In the genomic region with DNA sequence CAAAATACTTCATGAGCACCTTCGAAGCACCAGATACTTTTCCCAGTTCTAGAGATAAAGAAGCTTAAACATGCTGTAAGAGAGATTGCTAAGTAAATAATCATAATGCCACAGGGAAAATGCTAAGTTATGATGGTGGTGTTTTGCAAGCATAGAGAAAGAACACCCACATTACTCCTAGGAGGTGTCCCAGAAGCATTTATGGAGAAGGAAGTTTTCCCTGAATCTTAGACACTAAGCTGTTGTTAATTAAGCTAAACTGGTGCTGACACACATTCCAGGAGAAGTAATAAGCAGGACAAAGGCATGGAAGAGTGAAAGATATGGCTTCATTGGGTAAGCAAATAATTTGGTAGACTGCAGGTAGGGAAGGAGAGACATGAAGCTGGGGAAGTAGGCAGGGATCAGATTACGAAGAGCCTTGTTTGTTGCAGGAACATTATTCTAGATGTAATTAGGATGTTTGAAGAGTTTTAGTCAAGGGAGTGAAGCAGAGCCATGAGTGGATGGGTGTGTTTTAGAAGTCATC, we compare ENCODE assay signal across 19 cellular contexts. TPM values are rescaled to one million over a fixed set of nuclear protein-coding genes. Genes with fewer than 3 reads are reported as not detected.
DNase-seq lines count a peak whose midpoint lies in the region; ATAC-seq and TF ChIP-seq lines count a peak whose summit lies in the region.
"Had no signal": no experiment of that assay in that cellular context is flagged by ENCODE, and none has a peak within 500 bp of the region (broad histone marks: within the 10 kb centered on the region; RNA-seq: fewer than 3 reads in every experiment).

No MANE protein-coding gene starts in this region.

- H3K9me3 Mint-ChIP-seq in WTC11, result no peaks in the 10 kb centered on the region
- H3K9me3 Mint-ChIP-seq: T-cell had no signal

- H4K8ac ChIP-seq in mesendoderm (ENCODE audit: low read depth, low read length), result no peak overlapping the region

- POLR2A ChIA-PET in HEK293 (lab: Yijun Ruan, JAX), result no interaction called here
- POLR2A ChIA-PET in WTC11 (lab: Charles Lee), result no interaction called here

- 0 out of 2 replicates have a peak, but pooled peaks have one; percentile 34 for ATAC-seq in WTC11
- ATAC-seq in activated CD4-positive, CD25-positive, alpha-beta regulatory T cell treated with anti-CD3 and anti-CD28 coated beads, Interleukin-2, amount 50 U/mL, for 24 hours, result no peak
- ATAC-seq: GM12878, T-cell had no signal

- H3K36me3 ChIP-seq in HEK293 (ENCODE audit: control insufficient read depth in 2 of 2, insufficient read depth in 1 of 2, low read length in 2 of 2) (no peaks in the 10 kb centered on the region), mesendoderm (ENCODE audit: control insufficient read depth, insufficient read depth, low read length) (no peaks in the 10 kb centered on the region), left ventricle myocardium inferior (no peaks in the 10 kb centered on the region), stomach (no peaks in the 10 kb centered on the region)
- H3K36me3 ChIP-seq: HAP-1 had no signal

- no peak for TF ChIP-seq CTCF in HEK293 (tag by site-specific recombination; IDR thresholded peaks at IDR 0.05)
- TF ChIP-seq CTCF in WTC11 (IDR thresholded peaks at IDR 0.05), result no peak
- TF ChIP-seq CTCF in left ventricle myocardium inferior (IDR thresholded peaks at IDR 0.05; ENCODE audit: borderline replicate concordance), result no peak
- no peak for TF ChIP-seq CTCF in stomach (IDR thresholded peaks at IDR 0.05)

- no peaks in the 10 kb centered on the region for H3K79me2 ChIP-seq in mesendoderm (ENCODE audit: control insufficient read depth, insufficient read depth, low read length)

- no peaks in the 10 kb centered on the region for H3K27me3 Mint-ChIP-seq in WTC11 (ENCODE audit: low read depth)

- H3K4me2 ChIP-seq in mesendoderm (ENCODE audit: low read length), result no peak overlapping the region
- H3K4me2 ChIP-seq: SK-N-SH had no signal

- H3K79me1 ChIP-seq in mesendoderm (ENCODE audit: low read length), result no peaks in the 10 kb centered on the region

- no CpG with 5 or more reads among the region's 2 CpGs for WGBS in mesendoderm (ENCODE audit: extremely low coverage, insufficient coverage, low lambda C conversion rate)
- WGBS in stomach, 5 donors, result 44 to 61% (median 58%) methylated on average over 2 of the region's 2 CpGs

- H3K56ac ChIP-seq in mesendoderm (ENCODE audit: low read length), result no peak overlapping the region

- no peak overlapping the region for H3K27ac ChIP-seq in HEK293 (ENCODE audit: extremely low read depth, low read depth, low read length)
- no peak overlapping the region for H3K27ac ChIP-seq in mesendoderm (ENCODE audit: low read depth, low read length)
- H3K27ac ChIP-seq in left ventricle myocardium inferior (replicated peaks), result no peak overlapping the region
- H3K27ac ChIP-seq in stomach, result no peak overlapping the region

- CTCF ChIA-PET in HEK293 (lab: Yijun Ruan, JAX) (interaction anchor here (0.6 kb wide), 1 partner anchor 59 kb away, joined by 3 read pairs; no protein-coding TSS in a partner anchor), WTC11 (lab: Charles Lee) (interaction anchor here (1.0 kb wide), 1 partner anchor 19 kb away, joined by 3 read pairs; no protein-coding TSS in a partner anchor)

- no peak overlapping the region for H3K9ac ChIP-seq in mesendoderm (ENCODE audit: low read length)
- H3K9ac ChIP-seq: SK-N-SH had no signal

- H3K18ac ChIP-seq in mesendoderm (ENCODE audit: low read length), result no peak overlapping the region

- H3K4me1 ChIP-seq in HEK293 (ENCODE audit: control insufficient read depth, insufficient read depth, low read length) (no peaks in the 10 kb centered on the region), mesendoderm (ENCODE audit: control insufficient read depth, low read depth, low read length) (no peaks in the 10 kb centered on the region), left ventricle myocardium inferior (no peaks in the 10 kb centered on the region), stomach (no peaks in the 10 kb centered on the region)
- H3K4me1 ChIP-seq: HAP-1 had no signal

- H3K4ac ChIP-seq in mesendoderm (ENCODE audit: low read depth, low read length), result no peak overlapping the region

- no peak overlapping the region for H2BK5ac ChIP-seq in mesendoderm (ENCODE audit: low read length)

- H3K4me3 ChIP-seq in HEK293 (ENCODE audit: low read depth, low read length) (no peak overlapping the region), mesendoderm (ENCODE audit: low read length) (no peak overlapping the region), left ventricle myocardium inferior (no peak overlapping the region), stomach (no peak overlapping the region)
- H3K4me3 ChIP-seq: GM12878, HAP-1 had no signal

- intact Hi-C loops in left ventricle myocardium inferior (cut with micrococcal nuclease), result no loop called here
- intact Hi-C loops in stomach (cut with DNase I; ENCODE audit: low total_unique reads), result no loop called here

- no peak for TF ChIP-seq EP300 in stomach (IDR thresholded peaks at IDR 0.05)

- H3K9me3 ChIP-seq in HEK293 (ENCODE audit: control insufficient read depth, insufficient read depth, low read depth, low read length), result no peaks in the 10 kb centered on the region
- H3K9me3 ChIP-seq in left ventricle myocardium inferior (replicated peaks), result no peaks in the 10 kb centered on the region
- H3K9me3 ChIP-seq in stomach, result no peaks in the 10 kb centered on the region
- H3K9me3 ChIP-seq: HAP-1, SK-N-SH had no signal

- no peak overlapping the region for H2BK15ac ChIP-seq in mesendoderm (replicated peaks; ENCODE audit: low read depth)

- TF ChIP-seq POLR2A in stomach (IDR thresholded peaks at IDR 0.05), result no peak

- H2AK5ac ChIP-seq in mesendoderm (ENCODE audit: low read length), result no peak overlapping the region

- H4K5ac ChIP-seq in mesendoderm (ENCODE audit: low read length), result no peak overlapping the region

- H3K4me1 Mint-ChIP-seq in WTC11, result peaks cover 14% of the 10 kb centered on the region
- H3K4me1 Mint-ChIP-seq: T-cell had no signal

- H3K27me3 ChIP-seq in mesendoderm (ENCODE audit: insufficient read depth, low read length, poor library complexity) (no peaks in the 10 kb centered on the region), left ventricle myocardium inferior (ENCODE audit: low read depth) (peaks cover 4% of the 10 kb centered on the region), stomach (no peaks in the 10 kb centered on the region)

- H3K4me3 Mint-ChIP-seq in WTC11, result no peak overlapping the region
- H3K4me3 Mint-ChIP-seq: T-cell had no signal

- no peak overlapping the region for H3K23ac ChIP-seq in mesendoderm (ENCODE audit: low read length)

- H3K36me3 Mint-ChIP-seq in WTC11, result no peaks in the 10 kb centered on the region
- H3K36me3 Mint-ChIP-seq: T-cell had no signal

- peak overlapping the region; percentile 0; the same call in 1 of the 2 replicates for H3K27ac Mint-ChIP-seq in WTC11
- H3K27ac Mint-ChIP-seq: T-cell had no signal

- peak; percentile 19 to 27 for DNase-seq in NCI-H526 (lab: John Stamatoyannopoulos, UW)
- DNase-seq in NCI-H526 treated with DMSO at 0.1 percent for 48 hours (lab: John Stamatoyannopoulos, UW), result no peak
- no peak for DNase-seq in WTC11 (ENCODE audit: low spot score)
- DNase-seq in mesendoderm, result peak; percentile 6
- no peak for DNase-seq in left ventricle myocardium inferior
- no peak for DNase-seq in stomach
- DNase-seq: C1 segment of cervical spinal cord, DND-41, NCI-H1092, NCI-H187, NCI-H2227 treated with DMSO at 0.1 percent for 48 hours, NCI-H82, Right ventricle myocardium superior, SK-N-SH, T-cell had no signal

- H2BK120ac ChIP-seq in mesendoderm (ENCODE audit: low read depth, low read length), result no peak overlapping the region

TF ChIP-seq in HEK293, 187 proteins besides CTCF, POLR2A, EP300 and RAD21 (continues in another document):
- TF ChIP-seq ZNF654 (tag by site-specific recombination; IDR thresholded peaks at IDR 0.05; ENCODE audit: low read depth) (no peak), ZNF341 (tag by site-specific recombination; IDR thresholded peaks at IDR 0.05; ENCODE audit: low read depth) (no peak), ZNF211 (tag by site-specific recombination; IDR thresholded peaks at IDR 0.05; ENCODE audit: low read depth) (no peak), KLF10 (tag by site-specific recombination; IDR thresholded peaks at IDR 0.05) (no peak), ZNF2 (tag by site-specific recombination; IDR thresholded peaks at IDR 0.05) (no peak), ZNF155 (tag by site-specific recombination; IDR thresholded peaks at IDR 0.05) (no peak)
- TF ChIP-seq, protein P1, sequence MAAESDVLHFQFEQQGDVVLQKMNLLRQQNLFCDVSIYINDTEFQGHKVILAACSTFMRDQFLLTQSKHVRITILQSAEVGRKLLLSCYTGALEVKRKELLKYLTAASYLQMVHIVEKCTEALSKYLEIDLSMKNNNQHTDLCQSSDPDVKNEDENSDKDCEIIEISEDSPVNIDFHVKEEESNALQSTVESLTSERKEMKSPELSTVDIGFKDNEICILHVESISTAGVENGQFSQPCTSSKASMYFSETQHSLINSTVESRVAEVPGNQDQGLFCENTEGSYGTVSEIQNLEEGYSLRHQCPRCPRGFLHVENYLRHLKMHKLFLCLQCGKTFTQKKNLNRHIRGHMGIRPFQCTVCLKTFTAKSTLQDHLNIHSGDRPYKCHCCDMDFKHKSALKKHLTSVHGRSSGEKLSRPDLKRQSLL (tag by site-specific recombination; IDR thresholded peaks at IDR 0.05), result no peak

TF ChIP-seq in WTC11, 78 proteins besides CTCF, POLR2A, EP300 and RAD21 (continues in another document):
- TF ChIP-seq CREM (CRISPR knock-in tag; IDR thresholded peaks at IDR 0.05), result no peak
- TF ChIP-seq CREB1 (CRISPR knock-in tag; IDR thresholded peaks at IDR 0.05), result no peak
- TF ChIP-seq TEAD1 (CRISPR knock-in tag; IDR thresholded peaks at IDR 0.05), result no peak
- TF ChIP-seq, protein P2, sequence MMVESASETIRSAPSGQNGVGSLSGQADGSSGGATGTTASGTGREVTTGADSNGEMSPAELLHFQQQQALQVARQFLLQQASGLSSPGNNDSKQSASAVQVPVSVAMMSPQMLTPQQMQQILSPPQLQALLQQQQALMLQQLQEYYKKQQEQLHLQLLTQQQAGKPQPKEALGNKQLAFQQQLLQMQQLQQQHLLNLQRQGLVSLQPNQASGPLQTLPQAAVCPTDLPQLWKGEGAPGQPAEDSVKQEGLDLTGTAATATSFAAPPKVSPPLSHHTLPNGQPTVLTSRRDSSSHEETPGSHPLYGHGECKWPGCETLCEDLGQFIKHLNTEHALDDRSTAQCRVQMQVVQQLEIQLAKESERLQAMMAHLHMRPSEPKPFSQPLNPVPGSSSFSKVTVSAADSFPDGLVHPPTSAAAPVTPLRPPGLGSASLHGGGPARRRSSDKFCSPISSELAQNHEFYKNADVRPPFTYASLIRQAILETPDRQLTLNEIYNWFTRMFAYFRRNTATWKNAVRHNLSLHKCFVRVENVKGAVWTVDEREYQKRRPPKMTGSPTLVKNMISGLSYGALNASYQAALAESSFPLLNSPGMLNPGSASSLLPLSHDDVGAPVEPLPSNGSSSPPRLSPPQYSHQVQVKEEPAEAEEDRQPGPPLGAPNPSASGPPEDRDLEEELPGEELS (CRISPR knock-in tag; IDR thresholded peaks at IDR 0.05), result no peak
- no peak for TF ChIP-seq OVOL2 (CRISPR knock-in tag; IDR thresholded peaks at IDR 0.05; ENCODE audit: borderline replicate concordance)

RNA-seq across cellular contexts. Expression of a gene that starts 40.4 kb away (rescaled TPM):
- total RNA-seq in WTC11 (2021) (36.5 to 41.5 TPM (median 37.8 TPM) in 3 replicates), left ventricle myocardium inferior (35.8 TPM), stomach (10 to 100 TPM in 4 of 5 donors, 1 to 10 TPM in 1; 1.2 to 67.2 (median 17.1) TPM)
- 59.9 TPM for polyA plus RNA-seq in mesendoderm (2013, experiment 1 of 2)
- polyA plus RNA-seq in mesendoderm (2013, experiment 2 of 2), result 60.9 TPM
- polyA plus RNA-seq in stomach, result 10 to 100 TPM; 21.1 to 51.3 (median 27.3) TPM

Comparison
In these comparisons a context has a peak if more than half of its experiments do, and no peak if none do; other contexts are left out.
1. DNase-seq: peak in NCI-H526 (2 of 2) and mesendoderm (single experiment); none in NCI-H526 treated with DMSO at 0.1 percent for 48 hours (single experiment), WTC11 (single experiment), left ventricle myocardium inferior (single experiment) and stomach (single experiment).